Comparison of ENCODE assay signal across 8 cellular contexts in genomic region chr2:216115224-216115582, GRCh38. TPM values are rescaled to one million over a fixed set of nuclear protein-coding genes. Genes with fewer than 3 reads are reported as not detected.
A peak's percentile ranks its signal among the peaks of the same experiment; 100 is the strongest.
DNase-seq lines count a peak whose midpoint lies in the region; ATAC-seq, FAIRE-seq and TF ChIP-seq lines count a peak whose summit lies in the region.

No MANE protein-coding gene starts in this region.

- peak overlapping the region; percentile 85 for H2AFZ ChIP-seq in keratinocyte (ENCODE audit: control insufficient read depth, low read length)

- H3K27me3 ChIP-seq in ascending aorta (no peaks in the 10 kb centered on the region), keratinocyte (ENCODE audit: control insufficient read depth, extremely low read depth, insufficient read depth, low read length) (no peaks in the 10 kb centered on the region)

- peak overlapping the region; percentile 91 for H3K9ac ChIP-seq in keratinocyte (ENCODE audit: control insufficient read depth, extremely low read depth, insufficient read depth, low read length)

- peak; percentile 24 for DNase-seq in NCI-H2107 (lab: John Stamatoyannopoulos, UW)
- no peak for DNase-seq in ascending aorta (ENCODE audit: low spot score in 2 of 2)
- no peak for DNase-seq in keratinocyte (ENCODE audit: low read depth, low spot score)
- peak in 5 of 49 donors; percentile 28 to 62 (median 37) for DNase-seq in substantia nigra (lab: John Stamatoyannopoulos, UW)
- no peak for DNase-seq in stimulated activated naive CD4-positive, alpha-beta T cell treated with Interleukin-2 at 50 U/mL for 16 hours (lab: John Stamatoyannopoulos, UW)
- DNase-seq in medulla oblongata (ENCODE audit: extremely low spot score): no peak

- H3K4me1 ChIP-seq in ascending aorta: peaks cover 3 to 17% of the 10 kb centered on the region in 2 donors
- H3K4me1 ChIP-seq in keratinocyte (ENCODE audit: control insufficient read depth, extremely low read depth, insufficient read depth, low read length): peaks cover 20% of the 10 kb centered on the region

- ATAC-seq in HG02763 (IDR thresholded peaks at IDR 0.05; ENCODE audit: unreplicated experiment): no peak

- no peak for FAIRE-seq in keratinocyte (lab: Jason Lieb, UNC)

- H3K4me3 ChIP-seq in GM08714 (ENCODE audit: low read length) (peak overlapping the region; percentile 99), ascending aorta (peak overlapping the region; percentile 52 to 62), keratinocyte (ENCODE audit: control insufficient read depth in 2 of 3, extremely low read depth in 1 of 3, insufficient read depth in 2 of 3, low read depth in 1 of 3, low read length in 3 of 3) (peak overlapping the region; percentile 45 to 89 (median 88))

- H3K27ac ChIP-seq in ascending aorta (peak overlapping the region; percentile 55 to 70), keratinocyte (ENCODE audit: control insufficient read depth, insufficient read depth, low read length) (peak overlapping the region; percentile 95), substantia nigra (ENCODE audit: low read depth, low read length, poor library complexity, severe bottlenecking) (peak overlapping the region; percentile 93)

- H3K4me2 ChIP-seq in keratinocyte (ENCODE audit: control insufficient read depth, extremely low read depth, insufficient read depth, low read depth, low read length): peak overlapping the region; percentile 99

- H3K36me3 ChIP-seq in ascending aorta (peaks cover 35 to 54% of the 10 kb centered on the region in 2 donors), keratinocyte (ENCODE audit: control insufficient read depth in 2 of 2, extremely low read depth in 1 of 2, insufficient read depth in 2 of 2, low read length in 2 of 2) (peaks cover 35 to 41% of the 10 kb centered on the region in 2 experiments)

- no peaks in the 10 kb centered on the region for H4K20me1 ChIP-seq in keratinocyte (ENCODE audit: control insufficient read depth, extremely low read depth, insufficient read depth, low read length)

- H3K9me3 ChIP-seq in ascending aorta: no peaks in the 10 kb centered on the region
- H3K9me3 ChIP-seq in keratinocyte (ENCODE audit: control insufficient read depth, low read depth, low read length): no peaks in the 10 kb centered on the region

- no peaks in the 10 kb centered on the region for H3K9me1 ChIP-seq in keratinocyte (ENCODE audit: control insufficient read depth, extremely low read depth, insufficient read depth, low read length)

- intact Hi-C loops in ascending aorta (cut with DNase I): loop anchor here (5.0 to 10.0 kb wide), 2 partner anchors 297 to 800 kb away; partner anchors contain the start of genes ATIC and SMARCAL1

- H3K79me2 ChIP-seq in keratinocyte (ENCODE audit: control insufficient read depth, insufficient read depth, low read length): peaks cover 76% of the 10 kb centered on the region

- TF ChIP-seq CTCF in ascending aorta (IDR thresholded peaks at IDR 0.05) (no peak), keratinocyte (optimal IDR thresholded peaks at IDR 0.05 in 1 of 3, IDR thresholded peaks at IDR 0.05 in 1 of 3, conservative IDR thresholded peaks at IDR 0.05 in 1 of 3; ENCODE audit: extremely low read depth in 1 of 3, insufficient read depth in 2 of 3, low read length in 3 of 3) (no peak)

- dilution Hi-C loops in keratinocyte (cut with MboI; ENCODE audit: extremely low pct_ligation_motif_present, low sequenced_read_pairs): no loop called here

RNA-seq across cellular contexts. Expression of gene XRCC5, which starts 6.1 kb away (rescaled TPM):
- 45.4 TPM for total RNA-seq in ascending aorta
- 316 to 521 TPM (median 377 TPM) in 3 replicates for polyA plus RNA-seq in keratinocyte
- polyA plus RNA-seq in keratinocyte (2011; ENCODE audit: low read depth): 206 TPM
- 120 and 289 TPM in 2 replicates for polyA plus RNA-seq in keratinocyte (2011; cell fraction: cytosol; rRNA removed)
- 203 and 222 TPM in 2 replicates for polyA plus RNA-seq in keratinocyte (2011; cell fraction: nucleus; rRNA removed)
- polyA plus RNA-seq in keratinocyte (2012; ENCODE audit: low replicate concordance): 108 and 202 TPM in 2 replicates
- 242 to 650 TPM (median 576 TPM) in 3 replicates for polyA minus RNA-seq in keratinocyte
- polyA minus RNA-seq in keratinocyte (2011; cell fraction: cytosol; rRNA and poly(A)+ RNA removed): 121 TPM
- 185 and 263 TPM in 2 replicates for polyA minus RNA-seq in keratinocyte (2011; cell fraction: nucleus; rRNA and poly(A)+ RNA removed)

RNA-seq across cellular contexts. Expression of gene TMEM169, which starts 33.5 kb away (rescaled TPM):
- 7.3 TPM for total RNA-seq in ascending aorta
- 0.07 to 0.08 TPM in 2 of 3 replicates, not detected in the other for polyA plus RNA-seq in keratinocyte
- not detected for polyA plus RNA-seq in keratinocyte (2011; ENCODE audit: low read depth)
- polyA plus RNA-seq in keratinocyte (2011; cell fraction: cytosol; rRNA removed): 0.06 TPM in 1 of 2 replicates, not detected in the other
- 0.04 TPM in 1 of 2 replicates, not detected in the other for polyA plus RNA-seq in keratinocyte (2011; cell fraction: nucleus; rRNA removed)
- 0.04 TPM in 1 of 2 replicates, not detected in the other for polyA plus RNA-seq in keratinocyte (2012; ENCODE audit: low replicate concordance)
- polyA minus RNA-seq in keratinocyte: not detected in 3 replicates
- polyA minus RNA-seq in keratinocyte (2011; cell fraction: cytosol; rRNA and poly(A)+ RNA removed): not detected
- polyA minus RNA-seq in keratinocyte (2011; cell fraction: nucleus; rRNA and poly(A)+ RNA removed): not detected in 2 replicates

RNA-seq across cellular contexts. Expression of gene PECR, which starts 33.6 kb away (rescaled TPM):
- total RNA-seq in ascending aorta: 32.2 TPM
- 7.3 to 12.0 TPM (median 7.8 TPM) in 3 replicates for polyA plus RNA-seq in keratinocyte
- polyA plus RNA-seq in keratinocyte (2011; ENCODE audit: low read depth): 1.2 TPM
- 6.9 and 10.2 TPM in 2 replicates for polyA plus RNA-seq in keratinocyte (2011; cell fraction: cytosol; rRNA removed)
- 5.2 and 7.3 TPM in 2 replicates for polyA plus RNA-seq in keratinocyte (2011; cell fraction: nucleus; rRNA removed)
- polyA plus RNA-seq in keratinocyte (2012; ENCODE audit: low replicate concordance): 1.4 and 4.2 TPM in 2 replicates
- polyA minus RNA-seq in keratinocyte: 4.6 to 14.6 TPM (median 4.9 TPM) in 3 replicates
- polyA minus RNA-seq in keratinocyte (2011; cell fraction: cytosol; rRNA and poly(A)+ RNA removed): 4.2 TPM
- polyA minus RNA-seq in keratinocyte (2011; cell fraction: nucleus; rRNA and poly(A)+ RNA removed): 1.7 and 3.8 TPM in 2 replicates
